Comparison of ENCODE assay signal across 30 cellular contexts in genomic region chr6:105611606-105612005, GRCh38.
DNase-seq lines count a peak whose midpoint lies in the region; ATAC-seq lines count a peak whose summit lies in the region.
"Had no signal": no experiment of that assay in that cellular context is flagged by ENCODE, and none has a peak within 500 bp of the region (broad histone marks: within the 10 kb centered on the region; RNA-seq: fewer than 3 reads in every experiment).

No MANE protein-coding gene starts in this region.

- ATAC-seq in activated T-helper 17 cell treated with anti-CD3 and anti-CD28 coated beads, Interleukin-2, amount 50 U/mL, for 72 hours (replicated peaks) = peak; percentile 45
- ATAC-seq in sciatic nerve = peak; percentile 55
- ATAC-seq in activated T-cell treated with anti-CD3 and anti-CD28 coated beads, Interleukin-2, amount 50 U/mL, for 4 hours = no peak
- ATAC-seq: activated T-cell treated with anti-CD3 and anti-CD28 coated beads, Interleukin-2, amount 50 U/mL, for 72 hours; body of pancreas; stimulated activated effector memory CD8-positive, alpha-beta T cell treated with anti-CD3 and anti-CD28 coated beads, Interleukin-12 subunit alpha, Interleukin-12 subunit beta, amount 100 ng/mL, for 72 hours had no signal

- peaks cover 2% of the 10 kb centered on the region for H3K27me3 Mint-ChIP-seq in activated T-helper 17 cell treated with anti-CD3 and anti-CD28 coated beads, Interleukin-2, amount 50 U/mL, for 72 hours
- no peaks in the 10 kb centered on the region for H3K27me3 Mint-ChIP-seq in activated T-cell treated with anti-CD3 and anti-CD28 coated beads, Interleukin-2, amount 50 U/mL, for 4 hours (ENCODE audit: low read depth)
- H3K27me3 Mint-ChIP-seq: IgD-negative memory B cell had no signal

- intact Hi-C loops in sciatic nerve (cut with DNase I) = no loop called here

- DNase-seq in GM03348 (ENCODE audit: low spot score) = peak; percentile 17
- peak; percentile 29 for DNase-seq in fibroblast of gingiva (ENCODE audit: low read depth)
- no peak for DNase-seq in sciatic nerve (ENCODE audit: low spot score)
- DNase-seq in stimulated activated CD4-positive, alpha-beta T cell treated with anti-CD3 and anti-CD28 coated beads, Interleukin-12 subunit alpha, Interleukin-12 subunit beta, amount 100 ng/mL, for 4 hours = no peak
- DNase-seq in activated T-cell treated with anti-CD3 and anti-CD28 coated beads, Interleukin-2, amount 50 U/mL, for 4 hours = no peak
- no peak for DNase-seq in stimulated activated CD8-positive, alpha-beta memory T cell treated with anti-CD3 and anti-CD28 coated beads, Interleukin-4, amount 100 ng/mL, for 48 hours
- DNase-seq: ACHN; activated CD4-positive, alpha-beta T cell treated with anti-CD3 and anti-CD28 coated beads, Interleukin-2, amount 50 U/mL, for 48 hours; activated CD4-positive, CD25-positive, alpha-beta regulatory T cell; activated naive CD4-positive, alpha-beta T cell; activated T-cell treated with anti-CD3 and anti-CD28 coated beads, Interleukin-2, amount 50 U/mL, for 72 hours; body of pancreas; CD4-positive, alpha-beta memory T cell; glutamatergic neuron; left ventricle myocardium inferior; mesendoderm; NCI-H1092; NCI-H1694 treated with DMSO at 0.1 percent for 48 hours; NCI-H2171 treated with DMSO at 0.1 percent for 48 hours; NCI-H510A; ovary; SK-N-SH; stimulated activated CD4-positive, alpha-beta T cell treated with anti-CD3 and anti-CD28 coated beads, Interleukin-4, amount 100 ng/mL, for 4 hours; substantia nigra; upper lobe of left lung had no signal

- H3K4me1 Mint-ChIP-seq in activated T-helper 17 cell treated with anti-CD3 and anti-CD28 coated beads, Interleukin-2, amount 50 U/mL, for 72 hours = no peaks in the 10 kb centered on the region
- H3K4me1 Mint-ChIP-seq in activated T-cell treated with anti-CD3 and anti-CD28 coated beads, Interleukin-2, amount 50 U/mL, for 4 hours (ENCODE audit: low read depth) = no peaks in the 10 kb centered on the region
- H3K4me1 Mint-ChIP-seq: B cell; CD4-positive, alpha-beta memory T cell; IgD-negative memory B cell; stimulated activated effector memory CD8-positive, alpha-beta T cell treated with anti-CD3 and anti-CD28 coated beads, Interleukin-12 subunit alpha, Interleukin-12 subunit beta, amount 100 ng/mL, for 72 hours had no signal

- H3K36me3 Mint-ChIP-seq in activated T-helper 17 cell treated with anti-CD3 and anti-CD28 coated beads, Interleukin-2, amount 50 U/mL, for 72 hours (ENCODE audit: low read depth) = no peaks in the 10 kb centered on the region
- H3K36me3 Mint-ChIP-seq in activated T-cell treated with anti-CD3 and anti-CD28 coated beads, Interleukin-2, amount 50 U/mL, for 4 hours (ENCODE audit: insufficient read depth) = no peaks in the 10 kb centered on the region
- H3K36me3 Mint-ChIP-seq: CD4-positive, alpha-beta memory T cell; IgD-negative memory B cell; stimulated activated effector memory CD8-positive, alpha-beta T cell treated with anti-CD3 and anti-CD28 coated beads, Interleukin-12 subunit alpha, Interleukin-12 subunit beta, amount 100 ng/mL, for 72 hours had no signal

- peaks cover 3% of the 10 kb centered on the region for H3K9me3 Mint-ChIP-seq in activated T-helper 17 cell treated with anti-CD3 and anti-CD28 coated beads, Interleukin-2, amount 50 U/mL, for 72 hours
- H3K9me3 Mint-ChIP-seq in activated T-cell treated with anti-CD3 and anti-CD28 coated beads, Interleukin-2, amount 50 U/mL, for 4 hours = peaks cover 4% of the 10 kb centered on the region

- no peak overlapping the region for H3K4me3 Mint-ChIP-seq in activated T-helper 17 cell treated with anti-CD3 and anti-CD28 coated beads, Interleukin-2, amount 50 U/mL, for 72 hours
- no peak overlapping the region for H3K4me3 Mint-ChIP-seq in activated T-cell treated with anti-CD3 and anti-CD28 coated beads, Interleukin-2, amount 50 U/mL, for 4 hours
- H3K4me3 Mint-ChIP-seq: activated T-cell treated with anti-CD3 and anti-CD28 coated beads, Interleukin-2, amount 50 U/mL, for 72 hours; B cell; CD4-positive, alpha-beta memory T cell; stimulated activated effector memory CD8-positive, alpha-beta T cell treated with anti-CD3 and anti-CD28 coated beads, Interleukin-12 subunit alpha, Interleukin-12 subunit beta, amount 100 ng/mL, for 72 hours; T-helper 1 cell treated with Interleukin-12 subunit alpha and Interleukin-12 subunit beta and Interleukin-4 antibody, amounts not matched to agents 30 μg/mL and 1 μg/mL, for 36 hours had no signal

- no peak overlapping the region for H3K27ac Mint-ChIP-seq in activated T-helper 17 cell treated with anti-CD3 and anti-CD28 coated beads, Interleukin-2, amount 50 U/mL, for 72 hours
- H3K27ac Mint-ChIP-seq: activated T-cell treated with anti-CD3 and anti-CD28 coated beads, Interleukin-2, amount 50 U/mL, for 72 hours; B cell; CD4-positive, alpha-beta memory T cell; IgD-negative memory B cell; stimulated activated effector memory CD8-positive, alpha-beta T cell treated with anti-CD3 and anti-CD28 coated beads, Interleukin-12 subunit alpha, Interleukin-12 subunit beta, amount 100 ng/mL, for 72 hours; T-helper 1 cell treated with Interleukin-12 subunit alpha and Interleukin-12 subunit beta and Interleukin-4 antibody, amounts not matched to agents 30 μg/mL and 1 μg/mL, for 36 hours had no signal

Comparison
In these comparisons a context has a peak if more than half of its experiments do, and no peak if none do; other contexts are left out.
1. DNase-seq: peak in GM03348 (single experiment) and fibroblast of gingiva (single experiment); none in sciatic nerve (single experiment), stimulated activated CD4-positive, alpha-beta T cell treated with anti-CD3 and anti-CD28 coated beads, Interleukin-12 subunit alpha, Interleukin-12 subunit beta, amount 100 ng/mL, for 4 hours (single experiment), activated T-cell treated with anti-CD3 and anti-CD28 coated beads, Interleukin-2, amount 50 U/mL, for 4 hours (single experiment) and stimulated activated CD8-positive, alpha-beta memory T cell treated with anti-CD3 and anti-CD28 coated beads, Interleukin-4, amount 100 ng/mL, for 48 hours (single experiment).
2. ATAC-seq: peak in activated T-helper 17 cell treated with anti-CD3 and anti-CD28 coated beads, Interleukin-2, amount 50 U/mL, for 72 hours (single experiment) and sciatic nerve (single experiment); none in activated T-cell treated with anti-CD3 and anti-CD28 coated beads, Interleukin-2, amount 50 U/mL, for 4 hours (0 of 2).